ENCODE assay signal across 9 cellular contexts in the genomic region with DNA sequence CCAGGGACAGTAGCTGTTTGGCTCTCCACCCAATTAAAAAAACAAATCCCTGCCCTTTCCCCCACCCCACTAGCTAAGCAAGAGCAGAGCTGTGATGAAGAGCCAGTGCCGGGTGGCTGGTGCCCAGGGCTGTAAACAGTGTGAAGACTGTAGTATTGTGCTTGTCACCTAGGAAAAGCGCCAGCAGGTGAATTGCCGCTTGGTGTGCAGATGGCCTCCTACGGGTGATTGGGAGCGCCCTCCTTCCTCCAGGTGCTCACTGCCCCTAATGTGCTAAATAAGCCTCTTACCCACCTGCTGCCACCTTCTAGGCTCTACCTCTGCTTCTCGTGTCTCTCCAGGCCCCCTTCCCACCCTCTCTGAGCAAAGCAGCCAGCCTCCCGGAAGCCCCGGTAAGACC. TPM values are rescaled to one million over a fixed set of nuclear protein-coding genes. Genes with fewer than 3 reads are reported as not detected.
DNase-seq lines count a peak whose midpoint lies in the region; ATAC-seq, FAIRE-seq and TF ChIP-seq lines count a peak whose summit lies in the region.
"Had no signal": no experiment of that assay in that cellular context is flagged by ENCODE, and none has a peak within 500 bp of the region (broad histone marks: within the 10 kb centered on the region; RNA-seq: fewer than 3 reads in every experiment).

No MANE protein-coding gene starts in this region.

- no TSS peak for BruUV-seq in HepG2 (replicated peaks; lab: Mats Ljungman, UMichigan)

- CTCF ChIA-PET in HepG2 (lab: Yijun Ruan, JAX; ENCODE audit: low intra/inter-chr PET ratio, low total read pairs): no interaction called here

- DNase-seq in HepG2 (ENCODE audit: low spot score) (no peak), adipocyte (ENCODE audit: low read depth) (no peak), mucosa of descending colon (peak; percentile 60 to 66 (median 66)), HTR-8/SVneo (ENCODE audit: insufficient read length, low spot score) (no peak), T-helper 1 cell (no peak)
- DNase-seq in activated T-cell treated with anti-CD3 and anti-CD28 coated beads, Interleukin-2, amount 50 U/mL, for 4 hours: no peak
- DNase-seq: naive B cell had no signal

- FAIRE-seq in HepG2 (lab: Jason Lieb, UNC): no peak
- no peak for FAIRE-seq in HTR-8/SVneo (lab: Jason Lieb, UNC)

- ATAC-seq in HepG2 (no peak), mucosa of descending colon (peak; percentile 93), HG03135 (IDR thresholded peaks at IDR 0.05; ENCODE audit: unreplicated experiment) (no peak)
- ATAC-seq in activated T-cell treated with anti-CD3 and anti-CD28 coated beads, Interleukin-2, amount 50 U/mL, for 4 hours: no peak

- H3K4me3 ChIP-seq in liver (ENCODE audit: low read depth in 1 of 3, low read length in 3 of 3): no peak overlapping the region
- no peak overlapping the region for H3K4me3 ChIP-seq in HepG2 (replicated peaks in 1 of 3; ENCODE audit: insufficient read depth in 1 of 3, low read depth in 2 of 3, low read length in 3 of 3)
- H3K4me3 ChIP-seq in adipocyte (ENCODE audit: low read length): peak overlapping the region; percentile 18
- no peak overlapping the region for H3K4me3 ChIP-seq in mucosa of descending colon

- TF ChIP-seq RAD21 in liver (IDR thresholded peaks at IDR 0.05) (no peak), HepG2 (CRISPR knock-in tag; IDR thresholded peaks at IDR 0.05) (no peak)

- no peak overlapping the region for H3K4me3 Mint-ChIP-seq in activated T-cell treated with anti-CD3 and anti-CD28 coated beads, Interleukin-2, amount 50 U/mL, for 4 hours
- H3K4me3 Mint-ChIP-seq: naive B cell had no signal

- no peak for TF ChIP-seq POLR2A in HepG2 (IDR thresholded peaks at IDR 0.05; ENCODE audit: insufficient read depth in 1 of 2, low read depth in 2 of 2, low read length in 2 of 2)

- H3K27me3 Mint-ChIP-seq in activated T-cell treated with anti-CD3 and anti-CD28 coated beads, Interleukin-2, amount 50 U/mL, for 4 hours (ENCODE audit: low read depth): no peaks in the 10 kb centered on the region
- H3K27me3 Mint-ChIP-seq: naive B cell had no signal

- H3K9me3 ChIP-seq in liver (ENCODE audit: control insufficient read depth in 4 of 4, low read length in 3 of 4): no peaks in the 10 kb centered on the region
- H3K9me3 ChIP-seq in HepG2 (ENCODE audit: low read length): no peaks in the 10 kb centered on the region
- no peaks in the 10 kb centered on the region for H3K9me3 ChIP-seq in adipocyte (ENCODE audit: control insufficient read depth, low read length)
- H3K9me3 ChIP-seq in mucosa of descending colon: no peaks in the 10 kb centered on the region

- H3K27me3 ChIP-seq in liver (ENCODE audit: control insufficient read depth in 4 of 4, insufficient read depth in 4 of 4, low read length in 3 of 4) (no peaks in the 10 kb centered on the region), HepG2 (ENCODE audit: control insufficient read depth in 1 of 2, insufficient read depth in 2 of 2, low read length in 2 of 2) (no peaks in the 10 kb centered on the region), adipocyte (replicated peaks; ENCODE audit: control insufficient read depth, insufficient read depth, low read length) (no peaks in the 10 kb centered on the region)

- WGBS in liver: 64% methylated on average over 8 of the region's 8 CpGs
- over 99% methylated on average over 8 of the region's 8 CpGs for WGBS in HepG2 (ENCODE audit: low lambda C conversion rate)

- H3K4me1 Mint-ChIP-seq in activated T-cell treated with anti-CD3 and anti-CD28 coated beads, Interleukin-2, amount 50 U/mL, for 4 hours (ENCODE audit: low read depth): no peaks in the 10 kb centered on the region

- H3K4me2 ChIP-seq in HepG2 (ENCODE audit: low read depth, low read length): no peak overlapping the region

- no peak overlapping the region for H2AFZ ChIP-seq in HepG2 (ENCODE audit: low read length)

- H3K36me3 ChIP-seq in liver (ENCODE audit: control insufficient read depth in 4 of 4, insufficient read depth in 3 of 4, low read depth in 1 of 4, low read length in 3 of 4) (peaks cover 5 to 29% (median 27%) of the 10 kb centered on the region in 4 donors), HepG2 (replicated peaks in 1 of 2; ENCODE audit: control insufficient read depth in 1 of 2, insufficient read depth in 2 of 2, low read length in 2 of 2) (peaks cover 16 to 67% of the 10 kb centered on the region in 2 experiments), adipocyte (ENCODE audit: control insufficient read depth, insufficient read depth, low read length, severe bottlenecking) (peaks cover 46% of the 10 kb centered on the region), mucosa of descending colon (ENCODE audit: low read depth) (no peaks in the 10 kb centered on the region)

- no peaks in the 10 kb centered on the region for H3K79me2 ChIP-seq in HepG2 (ENCODE audit: insufficient read depth, low read length)

- in situ Hi-C loops in HepG2 (cut with HindIII; ENCODE audit: extremely low pct_ligation_motif_present, low pct_unique_long_range_greater_than_20kb): no loop called here

- TF ChIP-seq CTCF in liver (IDR thresholded peaks at IDR 0.05; ENCODE audit: low read depth, low read length, missing input control): no peak
- no peak for TF ChIP-seq CTCF in HepG2 (CRISPR knock-in tag; IDR thresholded peaks at IDR 0.05)
- TF ChIP-seq CTCF in mucosa of descending colon (IDR thresholded peaks at IDR 0.05): no peak

- peaks cover 9 to 56% (median 47%) of the 10 kb centered on the region in 4 donors for H3K4me1 ChIP-seq in liver (ENCODE audit: control insufficient read depth in 4 of 4, insufficient read depth in 4 of 4, low read length in 3 of 4)
- H3K4me1 ChIP-seq in HepG2 (ENCODE audit: insufficient read depth, low read length): peaks cover 18% of the 10 kb centered on the region
- H3K4me1 ChIP-seq in adipocyte (ENCODE audit: control insufficient read depth, insufficient read depth, low read length): peaks cover 78% of the 10 kb centered on the region
- H3K4me1 ChIP-seq in mucosa of descending colon (ENCODE audit: low read depth): peaks cover 15% of the 10 kb centered on the region

- H3K9ac ChIP-seq in liver (ENCODE audit: low read depth in 1 of 2, low read length in 2 of 2) (no peak overlapping the region), HepG2 (ENCODE audit: insufficient read depth, low read depth, low read length) (no peak overlapping the region), adipocyte (ENCODE audit: low read length) (peak overlapping the region; percentile 80)

- intact Hi-C loops in HepG2 (cut with micrococcal nuclease; ENCODE audit: unreplicated experiment): no loop called here
- intact Hi-C loops in mucosa of descending colon (cut with DNase I, micrococcal nuclease): no loop called here

- no peaks in the 10 kb centered on the region for H3K9me3 Mint-ChIP-seq in activated T-cell treated with anti-CD3 and anti-CD28 coated beads, Interleukin-2, amount 50 U/mL, for 4 hours
- H3K9me3 Mint-ChIP-seq: naive B cell had no signal

- peaks cover 32% of the 10 kb centered on the region for H3K36me3 Mint-ChIP-seq in activated T-cell treated with anti-CD3 and anti-CD28 coated beads, Interleukin-2, amount 50 U/mL, for 4 hours (ENCODE audit: insufficient read depth)

- POLR2A ChIA-PET in HepG2 (lab: Yijun Ruan, JAX): no interaction called here

- H3K27ac ChIP-seq in liver (ENCODE audit: low read depth in 1 of 2, low read length in 2 of 2) (peak overlapping the region; percentile 66 to 74), HepG2 (ENCODE audit: extremely low read length, insufficient read depth, low read length) (no peak overlapping the region)

- TF ChIP-seq EP300 in HepG2 (IDR thresholded peaks at IDR 0.05; ENCODE audit: low read depth in 2 of 2, low read length in 2 of 2) (no peak), HepG2 (CRISPR knock-in tag; IDR thresholded peaks at IDR 0.05; ENCODE audit: borderline replicate concordance) (no peak)

- no peaks in the 10 kb centered on the region for H4K20me1 ChIP-seq in HepG2 (ENCODE audit: insufficient read depth, low read length)

RNA-seq across cellular contexts. Expression of a gene that starts 18.4 kb away (rescaled TPM):
- total RNA-seq in liver (under 1 TPM in 1 of 2 donors, not detected in 1; 0.59 TPM), HepG2 (2016; rRNA removed; fragmentation: Illumina TruSeq; extraction: Trizol) (0.60 and 1.2 TPM in 2 replicates), mucosa of descending colon (under 1 TPM; 0.41 to 0.96 (median 0.95) TPM)
- polyA plus RNA-seq in liver (under 1 TPM; 0.12 to 0.28 TPM), HepG2 (2011; rRNA removed) (0.15 and 0.40 TPM in 2 replicates)
- 0.91 and 1.4 TPM in 2 replicates for total RNA-seq in HepG2 (2016; cell fraction: cytosol; rRNA removed; fragmentation: Illumina TruSeq; extraction: Trizol; ENCODE audit: low read depth)
- total RNA-seq in HepG2 (2016; cell fraction: insoluble cytoplasmic fraction; rRNA removed; fragmentation: Illumina TruSeq; extraction: Trizol): 1.0 and 1.7 TPM in 2 replicates
- total RNA-seq in HepG2 (2016; cell fraction: membrane; rRNA removed; fragmentation: Illumina TruSeq; extraction: Trizol): 1.2 and 1.4 TPM in 2 replicates
- 0.72 and 1.2 TPM in 2 replicates for total RNA-seq in HepG2 (2016; cell fraction: nucleus; rRNA removed; fragmentation: Illumina TruSeq; extraction: Trizol)
- polyA plus RNA-seq in HepG2 (2011; cell fraction: cytosol; rRNA removed): 0.13 and 0.14 TPM in 2 replicates
- polyA plus RNA-seq in HepG2 (2011; cell fraction: nucleus; rRNA removed): 0.77 and 1.1 TPM in 2 replicates
- polyA plus RNA-seq in HepG2 (2012): 0.79 and 0.80 TPM in 2 replicates
- polyA plus RNA-seq in HepG2 (2016; cell fraction: cytosol; fragmentation: Illumina TruSeq; extraction: Trizol; ENCODE audit: low read depth): 0.51 and 1.2 TPM in 2 replicates
- polyA plus RNA-seq in HepG2 (2016; cell fraction: insoluble cytoplasmic fraction; fragmentation: Illumina TruSeq; extraction: Trizol; ENCODE audit: low read depth): 0.83 and 0.93 TPM in 2 replicates
- polyA plus RNA-seq in HepG2 (2016; cell fraction: membrane; fragmentation: Illumina TruSeq; extraction: Trizol; ENCODE audit: low read depth): 0.44 TPM in 1 of 2 replicates, not detected in the other
- 2.3 and 3.6 TPM in 2 replicates for polyA plus RNA-seq in HepG2 (2016; cell fraction: nucleus; fragmentation: Illumina TruSeq; extraction: Trizol; ENCODE audit: insufficient read depth, low read depth)
- polyA minus RNA-seq in HepG2 (2011; rRNA and poly(A)+ RNA removed; ENCODE audit: low replicate concordance): 0.16 and 0.64 TPM in 2 replicates
- polyA minus RNA-seq in HepG2 (2011; cell fraction: cytosol; rRNA and poly(A)+ RNA removed): not detected in 2 replicates
- 0.75 and 1.2 TPM in 2 replicates for polyA minus RNA-seq in HepG2 (2011; cell fraction: nucleus; rRNA and poly(A)+ RNA removed)
- under 1 TPM; 0.46 to 0.53 (median 0.52) TPM for total RNA-seq in activated T-cell treated with anti-CD3 and anti-CD28 coated beads, Interleukin-2, amount 50 U/mL, for 4 hours

RNA-seq across cellular contexts. Expression of a gene that starts 41.1 kb away (rescaled TPM):
- 10 to 100 TPM; 58.0 to 96.6 TPM for total RNA-seq in liver
- 100 to 1,000 TPM; 110 TPM for polyA plus RNA-seq in liver
- total RNA-seq in HepG2 (2016; rRNA removed; fragmentation: Illumina TruSeq; extraction: Trizol): 214 and 279 TPM in 2 replicates
- total RNA-seq in HepG2 (2016; cell fraction: cytosol; rRNA removed; fragmentation: Illumina TruSeq; extraction: Trizol; ENCODE audit: low read depth): 50.9 and 53.3 TPM in 2 replicates
- 219 and 288 TPM in 2 replicates for total RNA-seq in HepG2 (2016; cell fraction: insoluble cytoplasmic fraction; rRNA removed; fragmentation: Illumina TruSeq; extraction: Trizol)
- 67.5 and 75.1 TPM in 2 replicates for total RNA-seq in HepG2 (2016; cell fraction: membrane; rRNA removed; fragmentation: Illumina TruSeq; extraction: Trizol)
- 86.3 and 92.9 TPM in 2 replicates for total RNA-seq in HepG2 (2016; cell fraction: nucleus; rRNA removed; fragmentation: Illumina TruSeq; extraction: Trizol)
- 66.7 and 75.8 TPM in 2 replicates for polyA plus RNA-seq in HepG2 (2011; rRNA removed)
- polyA plus RNA-seq in HepG2 (2011; cell fraction: cytosol; rRNA removed): 95.2 and 102 TPM in 2 replicates
- 41.7 and 44.9 TPM in 2 replicates for polyA plus RNA-seq in HepG2 (2011; cell fraction: nucleus; rRNA removed)
- polyA plus RNA-seq in HepG2 (2012): 71.8 and 98.0 TPM in 2 replicates
- polyA plus RNA-seq in HepG2 (2016; cell fraction: cytosol; fragmentation: Illumina TruSeq; extraction: Trizol; ENCODE audit: low read depth): 52.7 and 54.7 TPM in 2 replicates
- 298 and 314 TPM in 2 replicates for polyA plus RNA-seq in HepG2 (2016; cell fraction: insoluble cytoplasmic fraction; fragmentation: Illumina TruSeq; extraction: Trizol; ENCODE audit: low read depth)
- polyA plus RNA-seq in HepG2 (2016; cell fraction: membrane; fragmentation: Illumina TruSeq; extraction: Trizol; ENCODE audit: low read depth): 58.7 and 63.6 TPM in 2 replicates
- polyA plus RNA-seq in HepG2 (2016; cell fraction: nucleus; fragmentation: Illumina TruSeq; extraction: Trizol; ENCODE audit: insufficient read depth, low read depth): 117 and 127 TPM in 2 replicates
- 52.6 and 310 TPM in 2 replicates for polyA minus RNA-seq in HepG2 (2011; rRNA and poly(A)+ RNA removed; ENCODE audit: low replicate concordance)
- polyA minus RNA-seq in HepG2 (2011; cell fraction: cytosol; rRNA and poly(A)+ RNA removed): 39.1 and 44.3 TPM in 2 replicates
- polyA minus RNA-seq in HepG2 (2011; cell fraction: nucleus; rRNA and poly(A)+ RNA removed): 51.1 and 58.3 TPM in 2 replicates
- 100 to 1,000 TPM in 1 of 3 donors, 10 to 100 TPM in 2; 70.7 to 115 (median 91.0) TPM for total RNA-seq in mucosa of descending colon
- 100 to 1,000 TPM; 275 to 300 (median 299) TPM for total RNA-seq in activated T-cell treated with anti-CD3 and anti-CD28 coated beads, Interleukin-2, amount 50 U/mL, for 4 hours

RNA-seq across cellular contexts. Expression of a gene that starts 59.0 kb away (rescaled TPM):
- total RNA-seq in liver (10 to 100 TPM in 1 of 2 donors, 1 to 10 TPM in 1; 8.2 to 13.0 TPM), HepG2 (2016; rRNA removed; fragmentation: Illumina TruSeq; extraction: Trizol) (7.2 and 15.3 TPM in 2 replicates), mucosa of descending colon (10 to 100 TPM; 14.4 to 30.9 (median 21.4) TPM)
- polyA plus RNA-seq in liver (10 to 100 TPM in 1 of 2 donors, 1 to 10 TPM in 1; 8.4 to 17.5 TPM), HepG2 (2011; rRNA removed) (30.5 and 40.7 TPM in 2 replicates)
- total RNA-seq in HepG2 (2016; cell fraction: cytosol; rRNA removed; fragmentation: Illumina TruSeq; extraction: Trizol; ENCODE audit: low read depth): 5.8 and 6.7 TPM in 2 replicates
- total RNA-seq in HepG2 (2016; cell fraction: insoluble cytoplasmic fraction; rRNA removed; fragmentation: Illumina TruSeq; extraction: Trizol): 5.9 and 15.1 TPM in 2 replicates
- total RNA-seq in HepG2 (2016; cell fraction: membrane; rRNA removed; fragmentation: Illumina TruSeq; extraction: Trizol): 12.4 and 12.8 TPM in 2 replicates
- 13.7 and 15.1 TPM in 2 replicates for total RNA-seq in HepG2 (2016; cell fraction: nucleus; rRNA removed; fragmentation: Illumina TruSeq; extraction: Trizol)
- 23.0 and 34.8 TPM in 2 replicates for polyA plus RNA-seq in HepG2 (2011; cell fraction: cytosol; rRNA removed)
- polyA plus RNA-seq in HepG2 (2011; cell fraction: nucleus; rRNA removed): 143 and 176 TPM in 2 replicates
- polyA plus RNA-seq in HepG2 (2012): 13.2 and 20.5 TPM in 2 replicates
- polyA plus RNA-seq in HepG2 (2016; cell fraction: cytosol; fragmentation: Illumina TruSeq; extraction: Trizol; ENCODE audit: low read depth): 9.4 and 9.7 TPM in 2 replicates
- 6.9 and 7.7 TPM in 2 replicates for polyA plus RNA-seq in HepG2 (2016; cell fraction: insoluble cytoplasmic fraction; fragmentation: Illumina TruSeq; extraction: Trizol; ENCODE audit: low read depth)
- 11.6 and 15.3 TPM in 2 replicates for polyA plus RNA-seq in HepG2 (2016; cell fraction: membrane; fragmentation: Illumina TruSeq; extraction: Trizol; ENCODE audit: low read depth)
- polyA plus RNA-seq in HepG2 (2016; cell fraction: nucleus; fragmentation: Illumina TruSeq; extraction: Trizol; ENCODE audit: insufficient read depth, low read depth): 31.2 and 34.6 TPM in 2 replicates
- 14.8 and 27.8 TPM in 2 replicates for polyA minus RNA-seq in HepG2 (2011; rRNA and poly(A)+ RNA removed; ENCODE audit: low replicate concordance)
- polyA minus RNA-seq in HepG2 (2011; cell fraction: cytosol; rRNA and poly(A)+ RNA removed): 8.2 and 8.5 TPM in 2 replicates
- 15.2 and 17.7 TPM in 2 replicates for polyA minus RNA-seq in HepG2 (2011; cell fraction: nucleus; rRNA and poly(A)+ RNA removed)
- total RNA-seq in activated T-cell treated with anti-CD3 and anti-CD28 coated beads, Interleukin-2, amount 50 U/mL, for 4 hours: 10 to 100 TPM; 18.7 to 20.8 (median 19.5) TPM

Comparison
In these comparisons a context has a peak if more than half of its experiments do, and no peak if none do; other contexts are left out.
1. DNase-seq: peak in mucosa of descending colon (3 of 3); none in HepG2 (single experiment), adipocyte (single experiment), HTR-8/SVneo (single experiment), T-helper 1 cell (0 of 5) and activated T-cell treated with anti-CD3 and anti-CD28 coated beads, Interleukin-2, amount 50 U/mL, for 4 hours (single experiment).